Comparison of ENCODE assay signal across 25 cellular contexts in the genomic region with DNA sequence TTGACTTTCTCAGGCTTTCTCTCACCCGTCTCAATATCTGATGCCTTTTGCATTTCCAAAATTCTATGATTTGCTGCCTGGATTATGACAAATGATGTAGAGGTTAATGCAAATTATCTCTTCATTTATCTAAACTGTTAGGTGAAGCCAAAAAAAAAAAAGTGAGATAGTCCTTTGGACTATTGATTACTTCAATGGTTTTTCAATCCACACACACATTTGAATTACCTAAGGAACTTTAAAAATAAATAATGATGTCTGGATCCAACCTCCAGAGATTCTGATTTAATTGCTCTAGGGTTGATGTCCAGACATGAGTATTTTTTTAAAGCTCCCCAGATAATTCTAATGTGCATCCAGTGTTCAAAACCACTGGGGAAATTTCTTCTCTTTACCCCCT.
DNase-seq lines count a peak whose midpoint lies in the region; ATAC-seq, FAIRE-seq and TF ChIP-seq lines count a peak whose summit lies in the region.
"Had no signal": no experiment of that assay in that cellular context is flagged by ENCODE, and none has a peak within 500 bp of the region (broad histone marks: within the 10 kb centered on the region; RNA-seq: fewer than 3 reads in every experiment).

No MANE protein-coding gene starts in this region.

- FAIRE-seq in HepG2 (lab: Jason Lieb, UNC), result no peak
- FAIRE-seq: A204.1, GM12878, GM12892, GM18507 had no signal

- H3K9me3 ChIP-seq in liver (ENCODE audit: control insufficient read depth in 4 of 4, low read length in 3 of 4), result no peaks in the 10 kb centered on the region
- H3K9me3 ChIP-seq in HepG2 (ENCODE audit: low read length), result no peaks in the 10 kb centered on the region
- H3K9me3 ChIP-seq in right lobe of liver, result no peaks in the 10 kb centered on the region
- H3K9me3 ChIP-seq: BE2C, BLaER1 had no signal

- H3K27me3 ChIP-seq in liver (ENCODE audit: control insufficient read depth in 4 of 4, insufficient read depth in 4 of 4, low read length in 3 of 4) (no peaks in the 10 kb centered on the region), HepG2 (ENCODE audit: control insufficient read depth in 1 of 2, insufficient read depth in 2 of 2, low read length in 2 of 2) (no peaks in the 10 kb centered on the region), right lobe of liver (no peaks in the 10 kb centered on the region)
- H3K27me3 ChIP-seq: BE2C, BLaER1 had no signal

- H3K4me3 ChIP-seq in liver (ENCODE audit: low read depth in 1 of 3, low read length in 3 of 3), result no peak overlapping the region
- no peak overlapping the region for H3K4me3 ChIP-seq in HepG2 (replicated peaks in 1 of 3; ENCODE audit: insufficient read depth in 1 of 3, low read depth in 2 of 3, low read length in 3 of 3)
- H3K4me3 ChIP-seq in right lobe of liver, result no peak overlapping the region
- H3K4me3 ChIP-seq: BLaER1, GM12878 had no signal

- DNase-seq in HepG2 (ENCODE audit: low spot score) (no peak), right lobe of liver (no peak)
- DNase-seq in effector CD4-positive, alpha-beta T cell, result no peak
- DNase-seq: 8988T; ACHN; BE2C; C1 segment of cervical spinal cord; CD4-positive, alpha-beta memory T cell; CD4-positive, CD25-positive, alpha-beta regulatory T cell; CD8-positive, alpha-beta memory T cell; COR-L47; DMS 273 treated with DMSO at 0.1 percent for 48 hours; DMS153; DMS53; DMS79; DND-41; EL; GDM1 had no signal

- in situ Hi-C loops in HepG2 (cut with HindIII; ENCODE audit: extremely low pct_ligation_motif_present, low pct_unique_long_range_greater_than_20kb), result no loop called here

- H3K9ac ChIP-seq in liver (ENCODE audit: low read depth in 1 of 2, low read length in 2 of 2), result no peak overlapping the region
- H3K9ac ChIP-seq in HepG2 (ENCODE audit: insufficient read depth, low read depth, low read length), result no peak overlapping the region
- H3K9ac ChIP-seq: BLaER1 had no signal

- POLR2A ChIA-PET in HepG2 (lab: Yijun Ruan, JAX), result no interaction called here

- WGBS in liver, result 71% methylated on average over 1 of the region's 1 CpG
- WGBS in HepG2 (ENCODE audit: low lambda C conversion rate), result 21% methylated on average over 1 of the region's 1 CpG
- WGBS in right lobe of liver (ENCODE audit: insufficient coverage, low coverage, low lambda C conversion rate, missing lambda C conversion rate), result 92% methylated on average over 1 of the region's 1 CpG

- no TSS peak for BruUV-seq in HepG2 (replicated peaks; lab: Mats Ljungman, UMichigan)

- H3K4me2 ChIP-seq in HepG2 (ENCODE audit: low read depth, low read length), result no peak overlapping the region
- H3K4me2 ChIP-seq: BLaER1 had no signal

- no peaks in the 10 kb centered on the region for H3K79me2 ChIP-seq in HepG2 (ENCODE audit: insufficient read depth, low read length)

- no peak overlapping the region for H2AFZ ChIP-seq in HepG2 (ENCODE audit: low read length)

- H3K4me1 ChIP-seq in liver (ENCODE audit: control insufficient read depth in 4 of 4, insufficient read depth in 4 of 4, low read length in 3 of 4) (peaks cover 8 to 30% (median 17%) of the 10 kb centered on the region in 4 donors), HepG2 (ENCODE audit: insufficient read depth, low read length) (peaks cover 8% of the 10 kb centered on the region), right lobe of liver (peaks cover 0 to 36% (median 4%) of the 10 kb centered on the region in 4 donors)
- H3K4me1 ChIP-seq: BLaER1 had no signal

- CTCF ChIA-PET in HepG2 (lab: Yijun Ruan, JAX; ENCODE audit: low intra/inter-chr PET ratio, low total read pairs), result no interaction called here

- no peak for TF ChIP-seq CTCF in liver (IDR thresholded peaks at IDR 0.05; ENCODE audit: low read depth, low read length, missing input control)
- no peak for TF ChIP-seq CTCF in HepG2 (CRISPR knock-in tag; IDR thresholded peaks at IDR 0.05)
- no peak for TF ChIP-seq CTCF in right lobe of liver (IDR thresholded peaks at IDR 0.05)

- intact Hi-C loops in HepG2 (cut with micrococcal nuclease; ENCODE audit: unreplicated experiment), result no loop called here
- intact Hi-C loops in right lobe of liver (cut with DNase I), result no loop called here

- H3K36me3 ChIP-seq in liver (ENCODE audit: control insufficient read depth in 4 of 4, insufficient read depth in 3 of 4, low read depth in 1 of 4, low read length in 3 of 4) (no peaks in the 10 kb centered on the region), HepG2 (replicated peaks in 1 of 2; ENCODE audit: control insufficient read depth in 1 of 2, insufficient read depth in 2 of 2, low read length in 2 of 2) (no peaks in the 10 kb centered on the region), right lobe of liver (no peaks in the 10 kb centered on the region)
- H3K36me3 ChIP-seq: BE2C, BLaER1 had no signal

- no peak for ATAC-seq in HepG2
- peak in 3 of 4 donors; percentile 39 to 68 (median 42) for ATAC-seq in right lobe of liver
- ATAC-seq in HG03439 (IDR thresholded peaks at IDR 0.05; ENCODE audit: unreplicated experiment), result no peak
- ATAC-seq: GM12878 had no signal

- peak; percentile 14 to 22 for TF ChIP-seq RAD21 in liver (IDR thresholded peaks at IDR 0.05)
- no peak for TF ChIP-seq RAD21 in HepG2 (CRISPR knock-in tag; IDR thresholded peaks at IDR 0.05)

- H3K27ac ChIP-seq in liver (ENCODE audit: low read depth in 1 of 2, low read length in 2 of 2), result no peak overlapping the region
- H3K27ac ChIP-seq in HepG2 (ENCODE audit: extremely low read length, insufficient read depth, low read length), result no peak overlapping the region
- H3K27ac ChIP-seq in right lobe of liver, result peak overlapping the region in 2 of 3 donors; percentile 38 to 48
- H3K27ac ChIP-seq: BLaER1 had no signal

- H4K20me1 ChIP-seq in HepG2 (ENCODE audit: insufficient read depth, low read length), result no peaks in the 10 kb centered on the region
- H4K20me1 ChIP-seq: BLaER1 had no signal

- TF ChIP-seq POLR2A in HepG2 (IDR thresholded peaks at IDR 0.05; ENCODE audit: insufficient read depth in 1 of 2, low read depth in 2 of 2, low read length in 2 of 2), result no peak
- no peak for TF ChIP-seq POLR2A in right lobe of liver (IDR thresholded peaks at IDR 0.05)

- no peak for TF ChIP-seq EP300 in HepG2 (IDR thresholded peaks at IDR 0.05; ENCODE audit: low read depth in 2 of 2, low read length in 2 of 2)
- TF ChIP-seq EP300 in HepG2 (CRISPR knock-in tag; IDR thresholded peaks at IDR 0.05; ENCODE audit: borderline replicate concordance), result no peak

TF ChIP-seq in liver, 16 proteins besides CTCF, POLR2A, EP300 and RAD21 (continues in another document):
- TF ChIP-seq FOXA1 (IDR thresholded peaks at IDR 0.05) (no peak), FOXA2 (IDR thresholded peaks at IDR 0.05) (no peak), YY1 (IDR thresholded peaks at IDR 0.05) (peak; percentile 26), TAF1 (conservative IDR thresholded peaks at IDR 0.05) (no peak), HNF4A (conservative IDR thresholded peaks at IDR 0.05) (peak; percentile 71 to 85), EGR1 (IDR thresholded peaks at IDR 0.05; ENCODE audit: low read depth in 2 of 2) (no peak), NR2F2 (IDR thresholded peaks at IDR 0.05) (no peak), SP1 (IDR thresholded peaks at IDR 0.05) (peak; percentile 57)
- TF ChIP-seq, protein P1, sequence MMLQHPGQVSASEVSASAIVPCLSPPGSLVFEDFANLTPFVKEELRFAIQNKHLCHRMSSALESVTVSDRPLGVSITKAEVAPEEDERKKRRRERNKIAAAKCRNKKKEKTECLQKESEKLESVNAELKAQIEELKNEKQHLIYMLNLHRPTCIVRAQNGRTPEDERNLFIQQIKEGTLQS (IDR thresholded peaks at IDR 0.05), result no peak
- TF ChIP-seq, protein P2, sequence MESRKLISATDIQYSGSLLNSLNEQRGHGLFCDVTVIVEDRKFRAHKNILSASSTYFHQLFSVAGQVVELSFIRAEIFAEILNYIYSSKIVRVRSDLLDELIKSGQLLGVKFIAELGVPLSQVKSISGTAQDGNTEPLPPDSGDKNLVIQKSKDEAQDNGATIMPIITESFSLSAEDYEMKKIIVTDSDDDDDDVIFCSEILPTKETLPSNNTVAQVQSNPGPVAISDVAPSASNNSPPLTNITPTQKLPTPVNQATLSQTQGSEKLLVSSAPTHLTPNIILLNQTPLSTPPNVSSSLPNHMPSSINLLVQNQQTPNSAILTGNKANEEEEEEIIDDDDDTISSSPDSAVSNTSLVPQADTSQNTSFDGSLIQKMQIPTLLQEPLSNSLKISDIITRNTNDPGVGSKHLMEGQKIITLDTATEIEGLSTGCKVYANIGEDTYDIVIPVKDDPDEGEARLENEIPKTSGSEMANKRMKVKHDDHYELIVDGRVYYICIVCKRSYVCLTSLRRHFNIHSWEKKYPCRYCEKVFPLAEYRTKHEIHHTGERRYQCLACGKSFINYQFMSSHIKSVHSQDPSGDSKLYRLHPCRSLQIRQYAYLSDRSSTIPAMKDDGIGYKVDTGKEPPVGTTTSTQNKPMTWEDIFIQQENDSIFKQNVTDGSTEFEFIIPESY (IDR thresholded peaks at IDR 0.05), result no peak

Comparison
In these comparisons a context has a peak if more than half of its experiments do, and no peak if none do; other contexts are left out.
1. H3K27ac ChIP-seq: peak in right lobe of liver (2 of 3); none in liver (0 of 2) and HepG2 (single experiment).
2. ATAC-seq: peak in right lobe of liver (3 of 4); none in HepG2 (single experiment) and HG03439 (single experiment).